In genomic region chr1:43978264-43978550, GRCh38 we compare ENCODE assay signal across 9 cellular contexts. TPM values are rescaled to one million over a fixed set of nuclear protein-coding genes. Genes with fewer than 3 reads are reported as not detected.
DNase-seq lines count a peak whose midpoint lies in the region; ATAC-seq and TF ChIP-seq lines count a peak whose summit lies in the region.
"Had no signal": no experiment of that assay in that cellular context is flagged by ENCODE, and none has a peak within 500 bp of the region (broad histone marks: within the 10 kb centered on the region; RNA-seq: fewer than 3 reads in every experiment).

No MANE protein-coding gene starts in this region.

- peaks cover 40% of the 10 kb centered on the region for H3K79me1 ChIP-seq in neuronal stem cell (ENCODE audit: low read depth, low read length)

- ATAC-seq in GM18873 (IDR thresholded peaks at IDR 0.05; ENCODE audit: low FRiP score, unreplicated experiment) (no peak), HG03025 (IDR thresholded peaks at IDR 0.05; ENCODE audit: low FRiP score, unreplicated experiment) (no peak)

- H4K8ac ChIP-seq in neuronal stem cell (ENCODE audit: low read depth, low read length): no peak overlapping the region

- peak overlapping the region; percentile 91 for H3K4me3 Mint-ChIP-seq in Caco-2 (ENCODE audit: unreplicated experiment)
- H3K4me3 Mint-ChIP-seq in dendritic cell treated with granulocyte-macrophage colony-stimulating factor and Interleukin-4, amounts not matched to agents 40 ng/mL and 50 ng/mL, for 4 days: peak overlapping the region; percentile 74

- no peak overlapping the region for H3K14ac ChIP-seq in neuronal stem cell (ENCODE audit: low read length)

- peak overlapping the region; percentile 36 for H2AK5ac ChIP-seq in neuronal stem cell (ENCODE audit: low read depth, low read length)

- no peak overlapping the region for H3K27ac ChIP-seq in neuronal stem cell (replicated peaks; ENCODE audit: low read length)
- no peak overlapping the region for H3K27ac ChIP-seq in caudate nucleus (ENCODE audit: low read depth, low read length)
- no peak overlapping the region for H3K27ac ChIP-seq in thyroid gland

- no peak overlapping the region for H2BK12ac ChIP-seq in neuronal stem cell (ENCODE audit: low read length)

- H3K27me3 ChIP-seq in Caco-2 (replicated peaks; ENCODE audit: control insufficient read depth, insufficient read depth, low read length) (no peaks in the 10 kb centered on the region), neuronal stem cell (ENCODE audit: control insufficient read depth in 3 of 3, insufficient read depth in 3 of 3, low read depth in 1 of 3, low read length in 3 of 3) (no peaks in the 10 kb centered on the region), thyroid gland (no peaks in the 10 kb centered on the region)

- no peaks in the 10 kb centered on the region for H3K27me3 Mint-ChIP-seq in Caco-2 (ENCODE audit: insufficient read depth, unreplicated experiment)
- H3K27me3 Mint-ChIP-seq in dendritic cell treated with granulocyte-macrophage colony-stimulating factor and Interleukin-4, amounts not matched to agents 40 ng/mL and 50 ng/mL, for 4 days: peaks cover under 1% of the 10 kb centered on the region

- BruUV-seq in Caco-2 (replicated peaks; lab: Mats Ljungman, UMichigan): no TSS peak

- H3K9me3 ChIP-seq in Caco-2 (no peaks in the 10 kb centered on the region), neuronal stem cell (replicated peaks in 1 of 2; ENCODE audit: control insufficient read depth in 2 of 2, insufficient read depth in 1 of 2, low read depth in 1 of 2, low read length in 2 of 2) (no peaks in the 10 kb centered on the region), thyroid gland (no peaks in the 10 kb centered on the region)

- TF ChIP-seq POLR2A in NB4 (IDR thresholded peaks at IDR 0.05; ENCODE audit: extremely low read depth, insufficient read length): no peak
- TF ChIP-seq POLR2A in thyroid gland (IDR thresholded peaks at IDR 0.05): no peak

- H3K23ac ChIP-seq in neuronal stem cell (ENCODE audit: low read depth, low read length, poor library complexity): no peak overlapping the region

- peak overlapping the region; percentile 80 for H3K4me3 ChIP-seq in Caco-2 (ENCODE audit: low read depth, low read length)
- H3K4me3 ChIP-seq in NB4 (ENCODE audit: low read depth, low read length): peak overlapping the region; percentile 59
- peak overlapping the region in 1 of 2 donors; percentile 72 for H3K4me3 ChIP-seq in neuronal stem cell (ENCODE audit: low read length in 2 of 2)
- no peak overlapping the region for H3K4me3 ChIP-seq in thyroid gland (replicated peaks in 1 of 3)

- DNase-seq in Caco-2 (no peak), NB4 (ENCODE audit: low read depth) (peak; percentile 62), neuronal stem cell (ENCODE audit: low spot score) (no peak), caudate nucleus (lab: John Stamatoyannopoulos, UW) (no peak), thyroid gland (no peak)
- DNase-seq: amniotic stem cell had no signal

- H3K36me3 Mint-ChIP-seq in Caco-2 (ENCODE audit: insufficient read depth, unreplicated experiment): peaks cover 45% of the 10 kb centered on the region
- peaks cover 49% of the 10 kb centered on the region for H3K36me3 Mint-ChIP-seq in dendritic cell treated with granulocyte-macrophage colony-stimulating factor and Interleukin-4, amounts not matched to agents 40 ng/mL and 50 ng/mL, for 4 days (ENCODE audit: low read depth)

- H3K4me1 ChIP-seq in Caco-2 (peaks cover 21% of the 10 kb centered on the region), neuronal stem cell (ENCODE audit: control insufficient read depth in 2 of 2, insufficient read depth in 1 of 2, low read depth in 1 of 2, low read length in 2 of 2) (peaks cover 19 to 27% of the 10 kb centered on the region in 2 donors), thyroid gland (peaks cover 33 to 46% of the 10 kb centered on the region in 2 donors)

- CTCF ChIA-PET in Caco-2 (lab: Charles Lee): no interaction called here

- no CpG with 5 or more reads among the region's 5 CpGs for WGBS in neuronal stem cell (ENCODE audit: extremely low coverage in 2 of 2, insufficient read length in 2 of 2, insufficient replicate concordance in 1 of 2), 2 donors
- 66 to 76% methylated on average over 5 of the region's 5 CpGs for WGBS in thyroid gland, 2 donors

- TF ChIP-seq CTCF in Caco-2 (IDR thresholded peaks at IDR 0.05; ENCODE audit: insufficient read depth in 1 of 2, low read depth in 1 of 2, low read length in 1 of 2, severe bottlenecking in 1 of 2, unreplicated experiment in 1 of 2): no peak
- no peak for TF ChIP-seq CTCF in NB4 (IDR thresholded peaks at IDR 0.05; ENCODE audit: low read depth, low read length)
- TF ChIP-seq CTCF in thyroid gland (IDR thresholded peaks at IDR 0.05): no peak

- H3K4me2 ChIP-seq in neuronal stem cell (ENCODE audit: insufficient read depth, low read length, poor library complexity, severe bottlenecking): peak overlapping the region; percentile 89

- intact Hi-C loops in Caco-2 (cut with micrococcal nuclease; ENCODE audit: unreplicated experiment) (no loop called here), thyroid gland (cut with DNase I) (no loop called here)
- intact Hi-C loops in dendritic cell treated with granulocyte-macrophage colony-stimulating factor and Interleukin-4, amounts not matched to agents 40 ng/mL and 50 ng/mL, for 4 days (cut with micrococcal nuclease): no loop called here

- H3K27ac Mint-ChIP-seq in Caco-2 (ENCODE audit: unreplicated experiment): no peak overlapping the region
- peak overlapping the region; percentile 59 for H3K27ac Mint-ChIP-seq in dendritic cell treated with granulocyte-macrophage colony-stimulating factor and Interleukin-4, amounts not matched to agents 40 ng/mL and 50 ng/mL, for 4 days

- H2BK120ac ChIP-seq in neuronal stem cell (ENCODE audit: low read depth, low read length): no peak overlapping the region

- H2BK5ac ChIP-seq in neuronal stem cell (ENCODE audit: low read length): peak overlapping the region; percentile 83

- H3K4me1 Mint-ChIP-seq in Caco-2 (ENCODE audit: low read depth, unreplicated experiment): peaks cover 24% of the 10 kb centered on the region
- peaks cover 73% of the 10 kb centered on the region for H3K4me1 Mint-ChIP-seq in dendritic cell treated with granulocyte-macrophage colony-stimulating factor and Interleukin-4, amounts not matched to agents 40 ng/mL and 50 ng/mL, for 4 days (ENCODE audit: low read depth)

- H3K18ac ChIP-seq in neuronal stem cell (ENCODE audit: low read length): no peak overlapping the region

- H3K4ac ChIP-seq in neuronal stem cell (ENCODE audit: low read length): no peak overlapping the region

- POLR2A ChIA-PET in Caco-2 (lab: Charles Lee): no interaction called here

- H3K36me3 ChIP-seq in Caco-2 (ENCODE audit: control insufficient read depth, insufficient read depth, low read length): peaks cover 3% of the 10 kb centered on the region
- H3K36me3 ChIP-seq in neuronal stem cell (replicated peaks in 1 of 2; ENCODE audit: control insufficient read depth in 2 of 2, insufficient read depth in 2 of 2, low read length in 2 of 2): peaks cover 32 to 59% of the 10 kb centered on the region in 2 donors
- peaks cover 9 to 14% of the 10 kb centered on the region in 2 donors for H3K36me3 ChIP-seq in thyroid gland

- H4K91ac ChIP-seq in neuronal stem cell (ENCODE audit: low read depth, low read length, poor library complexity): no peak overlapping the region

- H3K9me3 Mint-ChIP-seq in Caco-2 (ENCODE audit: unreplicated experiment): no peaks in the 10 kb centered on the region
- H3K9me3 Mint-ChIP-seq in dendritic cell treated with granulocyte-macrophage colony-stimulating factor and Interleukin-4, amounts not matched to agents 40 ng/mL and 50 ng/mL, for 4 days: no peaks in the 10 kb centered on the region

- no peak overlapping the region for H2AFZ ChIP-seq in neuronal stem cell (ENCODE audit: low read length)

- H2BK15ac ChIP-seq in neuronal stem cell (ENCODE audit: low read length): no peak overlapping the region

- H3K9ac ChIP-seq in neuronal stem cell (ENCODE audit: low read depth, low read length, poor library complexity): peak overlapping the region; percentile 88

RNA-seq across cellular contexts. Expression of gene B4GALT2, which starts 0.8 kb away (rescaled TPM):
- total RNA-seq in Caco-2 (2022) (28.6 and 31.5 TPM in 2 replicates), thyroid gland (10 to 100 TPM; 22.3 to 30.3 (median 24.7) TPM)
- 64.3 TPM for polyA plus RNA-seq in neuronal stem cell (2013, experiment 1 of 2)
- 60.7 TPM for polyA plus RNA-seq in neuronal stem cell (2013, experiment 2 of 2)

RNA-seq across cellular contexts. Expression of gene ATP6V0B, which starts 3.4 kb away (rescaled TPM):
- total RNA-seq in Caco-2 (2022) (89.9 and 91.2 TPM in 2 replicates), thyroid gland (100 to 1,000 TPM; 128 to 302 (median 216) TPM)
- polyA plus RNA-seq in neuronal stem cell (2013, experiment 1 of 2): 44.2 TPM
- polyA plus RNA-seq in neuronal stem cell (2013, experiment 2 of 2): 41.9 TPM

RNA-seq across cellular contexts. Expression of gene DPH2, which starts 8.4 kb away (rescaled TPM):
- total RNA-seq in Caco-2 (2022) (29.0 and 29.5 TPM in 2 replicates), thyroid gland (10 to 100 TPM; 13.4 to 26.7 (median 22.3) TPM)
- 11.1 TPM for polyA plus RNA-seq in neuronal stem cell (2013, experiment 1 of 2)
- polyA plus RNA-seq in neuronal stem cell (2013, experiment 2 of 2): 11.6 TPM

RNA-seq across cellular contexts. Expression of gene CCDC24, which starts 13.2 kb away (rescaled TPM):
- total RNA-seq in Caco-2 (2022) (5.1 and 5.2 TPM in 2 replicates), thyroid gland (10 to 100 TPM in 3 of 4 donors, 1 to 10 TPM in 1; 8.0 to 25.4 (median 11.7) TPM)
- 5.3 TPM for polyA plus RNA-seq in neuronal stem cell (2013, experiment 1 of 2)
- 5.5 TPM for polyA plus RNA-seq in neuronal stem cell (2013, experiment 2 of 2)

RNA-seq across cellular contexts. Expression of gene IPO13, which starts 31.5 kb away (rescaled TPM):
- total RNA-seq in Caco-2 (2022) (14.1 and 15.9 TPM in 2 replicates), thyroid gland (10 to 100 TPM; 21.1 to 48.1 (median 42.0) TPM)
- polyA plus RNA-seq in neuronal stem cell (2013, experiment 1 of 2): 9.3 TPM
- polyA plus RNA-seq in neuronal stem cell (2013, experiment 2 of 2): 9.1 TPM

Comparison
In these comparisons a context has a peak if more than half of its experiments do, and no peak if none do; other contexts are left out.
1. H3K4me3 ChIP-seq: peak in Caco-2 (single experiment) and NB4 (single experiment); none in thyroid gland (0 of 3).